In genomic region chr6:13280253-13280652, GRCh38 we compare ENCODE assay signal across 20 cellular contexts.
"Had no signal": no experiment of that assay in that cellular context is flagged by ENCODE, and none has a peak within 500 bp of the region (broad histone marks: within the 10 kb centered on the region; RNA-seq: fewer than 3 reads in every experiment).

No MANE protein-coding gene starts in this region.

- H3K36me3 ChIP-seq: ovary, prostate gland had no signal

- ATAC-seq: foreskin keratinocyte, left lobe of liver had no signal

- DNase-seq: activated CD4-positive, alpha-beta memory T cell treated with anti-CD3 and anti-CD28 coated beads for 36 hours; activated CD4-positive, alpha-beta T cell treated with anti-CD3 and anti-CD28 coated beads for 48 hours; activated gamma-delta T cell; amygdala; cerebellar nuclear complex; cortex of kidney; erythroblast; foreskin keratinocyte; natural killer cell; ovary; stimulated activated CD4-positive, alpha-beta T cell treated with anti-CD3 and anti-CD28 coated beads, Interleukin-4, amount 100 ng/mL, for 24 hours; stomach had no signal

- H3K27me3 Mint-ChIP-seq: activated CD4-positive, alpha-beta memory T cell treated with anti-CD3 and anti-CD28 coated beads for 36 hours had no signal

- H3K27me3 ChIP-seq: foreskin keratinocyte, ovary, right atrium auricular region, stomach, suprapubic skin, tibial nerve had no signal

- H3K4me3 Mint-ChIP-seq: activated CD4-positive, alpha-beta memory T cell treated with anti-CD3 and anti-CD28 coated beads for 36 hours; activated T-helper 1 cell treated with anti-CD3 and anti-CD28 coated beads, Interleukin-12 subunit alpha, Interleukin-12 subunit beta, Interleukin-2, Interleukin-4 antibody, amounts not matched to agents 30 ng/mL and 10 ng/mL and 1 ng/mL, durations not matched to agents 14 hours and 24 hours and 36 hours; natural killer cell; T-helper 1 cell treated with Interleukin-12 subunit alpha and Interleukin-12 subunit beta and Interleukin-4 antibody, amounts not matched to agents 30 μg/mL and 1 μg/mL, for 36 hours had no signal

- H3K27ac Mint-ChIP-seq: activated CD4-positive, alpha-beta memory T cell treated with anti-CD3 and anti-CD28 coated beads for 36 hours; activated T-helper 1 cell treated with anti-CD3 and anti-CD28 coated beads, Interleukin-12 subunit alpha, Interleukin-12 subunit beta, Interleukin-2, Interleukin-4 antibody, amounts not matched to agents 30 ng/mL and 10 ng/mL and 1 ng/mL, durations not matched to agents 14 hours and 24 hours and 36 hours; natural killer cell; T-helper 1 cell treated with Interleukin-12 subunit alpha and Interleukin-12 subunit beta and Interleukin-4 antibody, amounts not matched to agents 30 μg/mL and 1 μg/mL, for 36 hours had no signal

- H3K36me3 Mint-ChIP-seq: activated CD4-positive, alpha-beta memory T cell treated with anti-CD3 and anti-CD28 coated beads for 36 hours; natural killer cell had no signal

- H3K9me3 Mint-ChIP-seq: activated CD4-positive, alpha-beta memory T cell treated with anti-CD3 and anti-CD28 coated beads for 36 hours; activated T-helper 1 cell treated with anti-CD3 and anti-CD28 coated beads, Interleukin-12 subunit alpha, Interleukin-12 subunit beta, Interleukin-2, Interleukin-4 antibody, amounts not matched to agents 30 ng/mL and 10 ng/mL and 1 ng/mL, durations not matched to agents 14 hours and 24 hours and 36 hours; natural killer cell; T-helper 1 cell treated with Interleukin-12 subunit alpha and Interleukin-12 subunit beta and Interleukin-4 antibody, amounts not matched to agents 30 μg/mL and 1 μg/mL, for 36 hours had no signal

- H3K4me1 ChIP-seq: foreskin keratinocyte, prostate gland, right atrium auricular region, stomach, suprapubic skin had no signal

- H3K27ac ChIP-seq: foreskin keratinocyte, ovary, prostate gland, right atrium auricular region, stomach, suprapubic skin, tibial nerve had no signal

- H3K4me3 ChIP-seq: lung, ovary, prostate gland, right atrium auricular region, stomach, suprapubic skin, tibial nerve had no signal

- H3K9me3 ChIP-seq: ovary, prostate gland, right atrium auricular region, stomach, suprapubic skin, tibial nerve had no signal
